Comparison of ENCODE assay signal across 21 cellular contexts in genomic region chr13:99190147-99190985, GRCh38. TPM values are rescaled to one million over a fixed set of nuclear protein-coding genes. Genes with fewer than 3 reads are reported as not detected.
DNase-seq lines count a peak whose midpoint lies in the region; ATAC-seq and TF ChIP-seq lines count a peak whose summit lies in the region.
"Had no signal": no experiment of that assay in that cellular context is flagged by ENCODE, and none has a peak within 500 bp of the region (broad histone marks: within the 10 kb centered on the region; RNA-seq: fewer than 3 reads in every experiment).

No MANE protein-coding gene starts in this region.

- no peak for TF ChIP-seq CTCF in activated CD8-positive, alpha-beta T cell treated with anti-CD3 and anti-CD28 coated beads for 36 hours (IDR thresholded peaks at IDR 0.05)
- no peak for TF ChIP-seq CTCF in colonic mucosa (IDR thresholded peaks at IDR 0.05)

- H2AK5ac ChIP-seq in mesenchymal stem cell (ENCODE audit: low read length, severe bottlenecking), result no peak overlapping the region

- H3K36me3 ChIP-seq in colonic mucosa (no peaks in the 10 kb centered on the region), mesenchymal stem cell (ENCODE audit: control insufficient read depth in 1 of 2, insufficient read depth in 2 of 2, low read depth in 1 of 2, low read length in 2 of 2) (no peaks in the 10 kb centered on the region)
- H3K36me3 ChIP-seq: BLaER1 treated with 17β-estradiol and CSF1 and Interleukin-3, amounts not matched to agents 10 nM and 100 nM had no signal

- CTCF ChIA-PET in activated CD8-positive, alpha-beta T cell treated with anti-CD3 and anti-CD28 coated beads, Interleukin-2, amount 10 ng/mL, durations not matched to agents 7 days and 5 days (lab: Charles Lee), result interaction anchor here (0.8 to 1.3 kb wide), 3 partner anchors 13 to 79 kb away, joined by 3 to 4 read pairs (median 3); no protein-coding TSS in a partner anchor
- CTCF ChIA-PET in activated CD8-positive, alpha-beta T cell treated with anti-CD3 and anti-CD28 coated beads for 36 hours (lab: Charles Lee), result interaction anchor here (0.9 to 2.4 kb wide), 2 partner anchors 14 to 76 kb away, joined by 3 to 10 read pairs; no protein-coding TSS in a partner anchor

- H3K9me3 Mint-ChIP-seq in activated CD8-positive, alpha-beta T cell treated with anti-CD3 and anti-CD28 coated beads, Interleukin-2, amount 10 ng/mL, durations not matched to agents 7 days and 5 days (ENCODE audit: insufficient read depth), result no peaks in the 10 kb centered on the region
- no peaks in the 10 kb centered on the region for H3K9me3 Mint-ChIP-seq in activated CD8-positive, alpha-beta T cell treated with anti-CD3 and anti-CD28 coated beads for 36 hours
- H3K9me3 Mint-ChIP-seq: CD8-positive, alpha-beta memory T cell; IgD-negative memory B cell had no signal

- H3K27ac ChIP-seq in colonic mucosa (no peak overlapping the region), mesenchymal stem cell (ENCODE audit: low read length, poor library complexity, severe bottlenecking) (no peak overlapping the region), temporal lobe (ENCODE audit: low read depth, low read length) (peak overlapping the region; percentile 61)
- H3K27ac ChIP-seq: 22Rv1; BLaER1 treated with 17β-estradiol and CSF1 and Interleukin-3, amounts not matched to agents 10 nM and 100 nM; SK-N-MC had no signal

- POLR2A ChIA-PET in activated CD8-positive, alpha-beta T cell treated with anti-CD3 and anti-CD28 coated beads, Interleukin-2, amount 10 ng/mL, durations not matched to agents 7 days and 5 days (lab: Charles Lee), result interaction anchor here (2.2 kb wide), 1 partner anchor 10 kb away, joined by 7 read pairs; the partner anchor contains the start of gene UBAC2
- POLR2A ChIA-PET in activated CD8-positive, alpha-beta T cell treated with anti-CD3 and anti-CD28 coated beads for 36 hours (lab: Charles Lee), result interaction anchor here (0.6 to 1.2 kb wide), 2 partner anchors 10 to 842 kb away, joined by 3 read pairs; partner anchors contain the start of gene UBAC2

- no peak overlapping the region for H2BK5ac ChIP-seq in mesenchymal stem cell (ENCODE audit: low read depth, low read length, poor library complexity, severe bottlenecking)

- H3K4ac ChIP-seq in mesenchymal stem cell (ENCODE audit: low read depth in 1 of 2, low read length in 2 of 2), result no peak overlapping the region

- H3K27me3 ChIP-seq in colonic mucosa, result no peaks in the 10 kb centered on the region
- no peaks in the 10 kb centered on the region for H3K27me3 ChIP-seq in mesenchymal stem cell (ENCODE audit: control insufficient read depth in 1 of 2, insufficient read depth in 1 of 2, low read length in 2 of 2)
- H3K27me3 ChIP-seq: BLaER1 treated with 17β-estradiol and CSF1 and Interleukin-3, amounts not matched to agents 10 nM and 100 nM had no signal

- no peak overlapping the region for H3K27ac Mint-ChIP-seq in activated CD8-positive, alpha-beta T cell treated with anti-CD3 and anti-CD28 coated beads, Interleukin-2, amount 10 ng/mL, durations not matched to agents 7 days and 5 days
- H3K27ac Mint-ChIP-seq in activated CD8-positive, alpha-beta T cell treated with anti-CD3 and anti-CD28 coated beads for 36 hours, result no peak overlapping the region
- H3K27ac Mint-ChIP-seq: IgD-negative memory B cell had no signal

- H3K79me1 ChIP-seq in mesenchymal stem cell (replicated peaks; ENCODE audit: low read length, poor library complexity, severe bottlenecking), result no peaks in the 10 kb centered on the region

- H3K4me3 ChIP-seq in colonic mucosa, result no peak overlapping the region
- H3K4me3 ChIP-seq in mesenchymal stem cell (ENCODE audit: insufficient read depth in 1 of 2, low read depth in 1 of 2, low read length in 2 of 2), result no peak overlapping the region
- H3K4me3 ChIP-seq: BLaER1 treated with 17β-estradiol and CSF1 and Interleukin-3, amounts not matched to agents 10 nM and 100 nM; SK-N-MC had no signal

- ATAC-seq in activated CD8-positive, alpha-beta T cell treated with anti-CD3 and anti-CD28 coated beads, Interleukin-2, amount 10 ng/mL, durations not matched to agents 7 days and 5 days, result no peak
- ATAC-seq in activated CD8-positive, alpha-beta T cell treated with anti-CD3 and anti-CD28 coated beads for 36 hours, result no peak
- ATAC-seq: HCT116 had no signal

- no peak overlapping the region for H3K18ac ChIP-seq in mesenchymal stem cell (ENCODE audit: low read depth in 1 of 2, low read length in 2 of 2)

- 88% methylated on average over 10 of the region's 12 CpGs for WGBS in mesenchymal stem cell

- no peak overlapping the region for H2BK120ac ChIP-seq in mesenchymal stem cell (ENCODE audit: low read depth, low read length)

- H2AFZ ChIP-seq in mesenchymal stem cell (ENCODE audit: low read depth, low read length), result no peak overlapping the region

- H3K4me1 Mint-ChIP-seq in activated CD8-positive, alpha-beta T cell treated with anti-CD3 and anti-CD28 coated beads, Interleukin-2, amount 10 ng/mL, durations not matched to agents 7 days and 5 days (ENCODE audit: low read depth), result peaks cover 12% of the 10 kb centered on the region
- peaks cover 5% of the 10 kb centered on the region for H3K4me1 Mint-ChIP-seq in activated CD8-positive, alpha-beta T cell treated with anti-CD3 and anti-CD28 coated beads for 36 hours (ENCODE audit: low read depth)

- H3K4me3 Mint-ChIP-seq in activated CD8-positive, alpha-beta T cell treated with anti-CD3 and anti-CD28 coated beads, Interleukin-2, amount 10 ng/mL, durations not matched to agents 7 days and 5 days, result no peak overlapping the region
- H3K4me3 Mint-ChIP-seq in activated CD8-positive, alpha-beta T cell treated with anti-CD3 and anti-CD28 coated beads for 36 hours, result no peak overlapping the region

- intact Hi-C loops in activated CD8-positive, alpha-beta T cell treated with anti-CD3 and anti-CD28 coated beads for 36 hours (cut with micrococcal nuclease), result no loop called here
- intact Hi-C loops in colonic mucosa (cut with DNase I), result no loop called here

- H4K8ac ChIP-seq in mesenchymal stem cell (ENCODE audit: low read length), result no peak overlapping the region

- peak; percentile 17 for DNase-seq in activated CD8-positive, alpha-beta T cell treated with anti-CD3 and anti-CD28 coated beads, Interleukin-2, amount 10 ng/mL, durations not matched to agents 7 days and 5 days
- no peak for DNase-seq in activated CD8-positive, alpha-beta T cell treated with anti-CD3 and anti-CD28 coated beads for 36 hours
- DNase-seq in colonic mucosa (peak; percentile 13), mesenchymal stem cell (no peak), HuH-7 (ENCODE audit: low spot score) (no peak), NCI-H2227 treated with DMSO at 0.1 percent for 48 hours (lab: John Stamatoyannopoulos, UW) (no peak), C1 segment of cervical spinal cord (lab: John Stamatoyannopoulos, UW) (no peak)
- DNase-seq: Calu3; CD8-positive, alpha-beta memory T cell; DMS153; NCI-H1105 treated with DMSO at 0.1 percent for 48 hours; NCI-H2081; NCI-H2171; NCI-H524 treated with DMSO at 0.1 percent for 48 hours; SHP77 treated with DMSO at 0.1 percent for 48 hours had no signal

- H3K14ac ChIP-seq in mesenchymal stem cell (ENCODE audit: low read length in 2 of 2), result no peak overlapping the region

- H3K4me1 ChIP-seq in colonic mucosa (peaks cover 4% of the 10 kb centered on the region), mesenchymal stem cell (ENCODE audit: control insufficient read depth, insufficient read depth, low read depth, low read length) (peaks cover 4% of the 10 kb centered on the region)

- H3K9me3 ChIP-seq in colonic mucosa (no peaks in the 10 kb centered on the region), mesenchymal stem cell (ENCODE audit: control insufficient read depth, low read length) (no peaks in the 10 kb centered on the region)
- H3K9me3 ChIP-seq: BLaER1 treated with 17β-estradiol and CSF1 and Interleukin-3, amounts not matched to agents 10 nM and 100 nM had no signal

- H4K91ac ChIP-seq in mesenchymal stem cell (ENCODE audit: low read length), result peak overlapping the region; percentile 48

- H3K23ac ChIP-seq in mesenchymal stem cell (ENCODE audit: low read length in 2 of 2), result no peak overlapping the region

- H2BK15ac ChIP-seq in mesenchymal stem cell (ENCODE audit: low read depth, poor library complexity, severe bottlenecking), result no peak overlapping the region

- H3K4me2 ChIP-seq in mesenchymal stem cell (ENCODE audit: low read length, poor library complexity, severe bottlenecking), result no peak overlapping the region

- no peaks in the 10 kb centered on the region for H3K36me3 Mint-ChIP-seq in activated CD8-positive, alpha-beta T cell treated with anti-CD3 and anti-CD28 coated beads, Interleukin-2, amount 10 ng/mL, durations not matched to agents 7 days and 5 days (ENCODE audit: low read depth)
- H3K36me3 Mint-ChIP-seq in activated CD8-positive, alpha-beta T cell treated with anti-CD3 and anti-CD28 coated beads for 36 hours (ENCODE audit: low read depth), result no peaks in the 10 kb centered on the region
- H3K36me3 Mint-ChIP-seq: CD8-positive, alpha-beta memory T cell; IgD-negative memory B cell had no signal

- H3K9ac ChIP-seq in colonic mucosa (ENCODE audit: low read depth in 2 of 2, low read length in 2 of 2) (no peak overlapping the region), mesenchymal stem cell (ENCODE audit: low read length) (no peak overlapping the region)
- H3K9ac ChIP-seq: BLaER1 treated with 17β-estradiol and CSF1 and Interleukin-3, amounts not matched to agents 10 nM and 100 nM had no signal

- H3K27me3 Mint-ChIP-seq in activated CD8-positive, alpha-beta T cell treated with anti-CD3 and anti-CD28 coated beads, Interleukin-2, amount 10 ng/mL, durations not matched to agents 7 days and 5 days (ENCODE audit: low read depth), result no peaks in the 10 kb centered on the region
- H3K27me3 Mint-ChIP-seq in activated CD8-positive, alpha-beta T cell treated with anti-CD3 and anti-CD28 coated beads for 36 hours, result no peaks in the 10 kb centered on the region
- H3K27me3 Mint-ChIP-seq: IgD-negative memory B cell had no signal

- no peak overlapping the region for H2BK12ac ChIP-seq in mesenchymal stem cell (ENCODE audit: low read length in 2 of 2)

RNA-seq across cellular contexts. Expression of gene UBAC2, which starts 10.3 kb away (rescaled TPM):
- 10 to 100 TPM; 67.4 to 71.2 TPM for total RNA-seq in activated CD8-positive, alpha-beta T cell treated with anti-CD3 and anti-CD28 coated beads, Interleukin-2, amount 10 ng/mL, durations not matched to agents 7 days and 5 days
- total RNA-seq in activated CD8-positive, alpha-beta T cell treated with anti-CD3 and anti-CD28 coated beads for 36 hours, result 10 to 100 TPM; 63.7 to 68.4 TPM
- total RNA-seq in colonic mucosa (10 to 100 TPM; 67.6 to 88.4 TPM), temporal lobe (34.2 TPM)
- 41.9 TPM for polyA plus RNA-seq in mesenchymal stem cell (2013, experiment 1 of 2)
- polyA plus RNA-seq in mesenchymal stem cell (2013, experiment 2 of 2), result 42.1 TPM

Comparison
In these comparisons a context has a peak if more than half of its experiments do, and no peak if none do; other contexts are left out.
1. DNase-seq: peak in activated CD8-positive, alpha-beta T cell treated with anti-CD3 and anti-CD28 coated beads, Interleukin-2, amount 10 ng/mL, durations not matched to agents 7 days and 5 days (single experiment) and colonic mucosa (single experiment); none in activated CD8-positive, alpha-beta T cell treated with anti-CD3 and anti-CD28 coated beads for 36 hours (single experiment), mesenchymal stem cell (single experiment), HuH-7 (single experiment), NCI-H2227 treated with DMSO at 0.1 percent for 48 hours (single experiment) and C1 segment of cervical spinal cord (0 of 14).